18 cellular contexts compared by ENCODE assay signal in the genomic region with DNA sequence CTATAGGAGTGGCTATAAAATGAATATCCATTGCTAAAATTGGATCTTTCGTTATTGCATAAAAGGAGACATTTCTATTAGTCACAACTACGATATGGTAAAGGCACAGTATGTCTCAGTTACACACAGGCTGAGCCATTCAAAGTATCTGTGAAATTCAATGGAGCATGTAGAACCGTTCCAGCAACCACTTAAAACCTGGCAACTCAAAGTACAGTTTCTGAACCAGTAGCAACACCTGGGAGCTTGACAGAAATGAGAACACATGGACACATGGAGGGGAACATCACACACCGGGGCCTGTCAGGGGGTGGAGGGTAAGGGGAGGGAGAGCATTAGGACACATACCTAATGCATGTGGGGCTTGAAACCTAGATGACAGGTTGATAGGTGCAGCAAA. TPM values are rescaled to one million over a fixed set of nuclear protein-coding genes. Genes with fewer than 3 reads are reported as not detected.
DNase-seq lines count a peak whose midpoint lies in the region; ATAC-seq and TF ChIP-seq lines count a peak whose summit lies in the region.
"Had no signal": no experiment of that assay in that cellular context is flagged by ENCODE, and none has a peak within 500 bp of the region (broad histone marks: within the 10 kb centered on the region; RNA-seq: fewer than 3 reads in every experiment).

No MANE protein-coding gene starts in this region.

- H3K9me3 ChIP-seq in heart right ventricle = peaks cover 0 to 3% (median 0%) of the 10 kb centered on the region in 11 donors
- no peaks in the 10 kb centered on the region for H3K9me3 ChIP-seq in right atrium auricular region
- H3K9me3 ChIP-seq in left ventricle myocardium inferior (replicated peaks) = no peaks in the 10 kb centered on the region
- no peaks in the 10 kb centered on the region for H3K9me3 ChIP-seq in suprapubic skin

- 51 to 74% methylated on average over 4 of the region's 4 CpGs for WGBS in heart right ventricle, 2 donors
- WGBS in suprapubic skin = 96% methylated on average over 4 of the region's 4 CpGs

- no peak overlapping the region for H3K4me3 ChIP-seq in heart right ventricle
- no peak overlapping the region for H3K4me3 ChIP-seq in right atrium auricular region
- H3K4me3 ChIP-seq in left ventricle myocardium inferior = no peak overlapping the region
- H3K4me3 ChIP-seq in suprapubic skin = no peak overlapping the region
- H3K4me3 ChIP-seq: GM12878, GM23248 had no signal

- no peak for TF ChIP-seq POLR2A in suprapubic skin (IDR thresholded peaks at IDR 0.05)

- intact Hi-C loops in Right ventricle myocardium inferior (cut with DNase I) = no loop called here
- intact Hi-C loops in cardiac septum (cut with DNase I) = no loop called here
- intact Hi-C loops in heart right ventricle (cut with DNase I) = no loop called here
- intact Hi-C loops in left ventricle myocardium inferior (cut with micrococcal nuclease) = no loop called here

- H3K4me1 ChIP-seq in heart right ventricle (no peaks in the 10 kb centered on the region), right atrium auricular region (no peaks in the 10 kb centered on the region), left ventricle myocardium inferior (no peaks in the 10 kb centered on the region), suprapubic skin (no peaks in the 10 kb centered on the region)

- H3K36me3 ChIP-seq in heart right ventricle = peaks cover 0 to 49% (median 5%) of the 10 kb centered on the region in 9 donors
- peaks cover 14% of the 10 kb centered on the region for H3K36me3 ChIP-seq in right atrium auricular region
- H3K36me3 ChIP-seq in left ventricle myocardium inferior = peaks cover 29% of the 10 kb centered on the region
- peaks cover 31% of the 10 kb centered on the region for H3K36me3 ChIP-seq in suprapubic skin

- no peaks in the 10 kb centered on the region for H3K27me3 ChIP-seq in heart right ventricle
- H3K27me3 ChIP-seq in right atrium auricular region = no peaks in the 10 kb centered on the region
- H3K27me3 ChIP-seq in left ventricle myocardium inferior (ENCODE audit: low read depth) = no peaks in the 10 kb centered on the region
- H3K27me3 ChIP-seq in suprapubic skin = no peaks in the 10 kb centered on the region

- TF ChIP-seq EP300 in suprapubic skin (IDR thresholded peaks at IDR 0.05) = no peak

- DNase-seq in Right ventricle myocardium inferior (ENCODE audit: missing footprints) (no peak), cardiac septum (ENCODE audit: low spot score) (no peak), heart right ventricle (peak in 1 of 2 donors; percentile 43), right atrium auricular region (ENCODE audit: low spot score) (no peak), left ventricle myocardium inferior (no peak), suprapubic skin (ENCODE audit: low spot score in 2 of 2) (no peak), NCI-H748 treated with DMSO at 0.1 percent for 48 hours (lab: John Stamatoyannopoulos, UW) (no peak)
- DNase-seq: C1 segment of cervical spinal cord; Calu3; CD4-positive, alpha-beta memory T cell; COR-L47; DMS53; EL; GDM1; GM23248; H7; HCEC 1CT had no signal

- peak; percentile 80 for ATAC-seq in Right ventricle myocardium inferior
- peak in 6 of 8 donors; percentile 28 to 97 (median 81) for ATAC-seq in heart right ventricle
- ATAC-seq: GM12878 had no signal

- H3K27ac ChIP-seq in heart right ventricle (no peak overlapping the region), right atrium auricular region (no peak overlapping the region), left ventricle myocardium inferior (replicated peaks) (peak overlapping the region; percentile 32), suprapubic skin (no peak overlapping the region)
- H3K27ac ChIP-seq: GM23248 had no signal

- no peak for TF ChIP-seq CTCF in heart right ventricle (IDR thresholded peaks at IDR 0.05)
- TF ChIP-seq CTCF in right atrium auricular region (IDR thresholded peaks at IDR 0.05) = no peak
- TF ChIP-seq CTCF in left ventricle myocardium inferior (IDR thresholded peaks at IDR 0.05; ENCODE audit: borderline replicate concordance) = no peak
- TF ChIP-seq CTCF in suprapubic skin (IDR thresholded peaks at IDR 0.05) = no peak

RNA-seq across cellular contexts. Expression of gene POC5, which starts 15.4 kb away (rescaled TPM):
- total RNA-seq in Right ventricle myocardium inferior = 3.0 TPM
- total RNA-seq in cardiac septum = 3.8 TPM
- 1 to 10 TPM; 2.6 to 5.5 (median 3.8) TPM for total RNA-seq in heart right ventricle
- 1 to 10 TPM; 5.0 to 5.5 TPM for polyA plus RNA-seq in heart right ventricle
- total RNA-seq in right atrium auricular region = 10 to 100 TPM in 1 of 2 donors, 1 to 10 TPM in 1; 2.8 to 12.6 TPM
- total RNA-seq in left ventricle myocardium inferior = 2.7 TPM
- 10 to 100 TPM; 10.9 to 21.6 (median 11.4) TPM for total RNA-seq in suprapubic skin
